Comparison of ENCODE assay signal across 7 cellular contexts in genomic region chr2:144515425-144515693, GRCh38. TPM values are rescaled to one million over a fixed set of nuclear protein-coding genes. Genes with fewer than 3 reads are reported as not detected.
DNase-seq lines count a peak whose midpoint lies in the region; ATAC-seq, FAIRE-seq and TF ChIP-seq lines count a peak whose summit lies in the region.

No MANE protein-coding gene starts in this region.

- no peaks in the 10 kb centered on the region for H3K36me3 Mint-ChIP-seq in activated naive CD8-positive, alpha-beta T cell treated with anti-CD3 and anti-CD28 coated beads, Interleukin-2, amount 10 ng/mL, durations not matched to agents 7 days and 5 days
- peaks cover 7 to 22% of the 10 kb centered on the region in 2 donors for H3K36me3 Mint-ChIP-seq in stimulated activated naive B cell treated with anti-CD40 and anti-IgM and Interleukin-4, amounts not matched to agents 10 μg/mL and 1 μg/mL and 100 μg/mL, for 72 hours

- H3K27me3 Mint-ChIP-seq in activated naive CD8-positive, alpha-beta T cell treated with anti-CD3 and anti-CD28 coated beads, Interleukin-2, amount 10 ng/mL, durations not matched to agents 7 days and 5 days = peaks cover 35% of the 10 kb centered on the region
- H3K27me3 Mint-ChIP-seq in stimulated activated naive B cell treated with anti-CD40 and anti-IgM and Interleukin-4, amounts not matched to agents 10 μg/mL and 1 μg/mL and 100 μg/mL, for 72 hours = no peaks in the 10 kb centered on the region

- H3K4me3 ChIP-seq in kidney (ENCODE audit: low read length in 2 of 2) = peak overlapping the region; percentile 61 to 71

- no peaks in the 10 kb centered on the region for H3K36me3 ChIP-seq in kidney (ENCODE audit: control insufficient read depth in 1 of 2, insufficient read depth in 2 of 2, low read length in 2 of 2)

- peak overlapping the region; percentile 67 for H3K4me3 Mint-ChIP-seq in activated naive CD8-positive, alpha-beta T cell treated with anti-CD3 and anti-CD28 coated beads, Interleukin-2, amount 10 ng/mL, durations not matched to agents 7 days and 5 days
- H3K4me3 Mint-ChIP-seq in stimulated activated naive B cell treated with anti-CD40 and anti-IgM and Interleukin-4, amounts not matched to agents 10 μg/mL and 1 μg/mL and 100 μg/mL, for 72 hours = peak overlapping the region; percentile 93 to 95

- POLR2A ChIA-PET in activated naive CD8-positive, alpha-beta T cell treated with anti-CD3 and anti-CD28 coated beads, Interleukin-2, amount 10 ng/mL, durations not matched to agents 7 days and 5 days (lab: Charles Lee) = no interaction called here

- no peaks in the 10 kb centered on the region for H3K9me3 ChIP-seq in kidney (ENCODE audit: control insufficient read depth in 1 of 2, low read length in 2 of 2)

- no peak for ATAC-seq in activated naive CD8-positive, alpha-beta T cell treated with anti-CD3 and anti-CD28 coated beads, Interleukin-2, amount 10 ng/mL, durations not matched to agents 7 days and 5 days (ENCODE audit: low read depth)
- no peak for ATAC-seq in stimulated activated naive B cell treated with anti-CD40 and anti-IgM and Interleukin-4, amounts not matched to agents 10 μg/mL and 1 μg/mL and 100 μg/mL, for 72 hours (replicated peaks)

- H3K4me1 Mint-ChIP-seq in activated naive CD8-positive, alpha-beta T cell treated with anti-CD3 and anti-CD28 coated beads, Interleukin-2, amount 10 ng/mL, durations not matched to agents 7 days and 5 days = peaks cover 2% of the 10 kb centered on the region
- H3K4me1 Mint-ChIP-seq in stimulated activated naive B cell treated with anti-CD40 and anti-IgM and Interleukin-4, amounts not matched to agents 10 μg/mL and 1 μg/mL and 100 μg/mL, for 72 hours = peaks cover 44 to 55% of the 10 kb centered on the region in 2 donors

- H3K4me1 ChIP-seq in kidney (ENCODE audit: control insufficient read depth in 1 of 2, insufficient read depth in 1 of 2, low read depth in 1 of 2, low read length in 2 of 2) = peaks cover 10 to 23% of the 10 kb centered on the region in 2 donors

- no peak for TF ChIP-seq CTCF in kidney (IDR thresholded peaks at IDR 0.05; ENCODE audit: borderline replicate concordance, extremely low read depth, insufficient read depth)

- no peak overlapping the region for H3K27ac Mint-ChIP-seq in activated naive CD8-positive, alpha-beta T cell treated with anti-CD3 and anti-CD28 coated beads, Interleukin-2, amount 10 ng/mL, durations not matched to agents 7 days and 5 days
- H3K27ac Mint-ChIP-seq in stimulated activated naive B cell treated with anti-CD40 and anti-IgM and Interleukin-4, amounts not matched to agents 10 μg/mL and 1 μg/mL and 100 μg/mL, for 72 hours = peak overlapping the region; percentile 79

- peak overlapping the region; percentile 82 to 88 for H3K27ac ChIP-seq in kidney (ENCODE audit: low read depth in 2 of 2, low read length in 2 of 2)

- peak overlapping the region; percentile 63 to 90 for H3K9ac ChIP-seq in kidney (ENCODE audit: low read length in 2 of 2)

- DNase-seq in HT1080 (ENCODE audit: low read depth) (peak; percentile 26), kidney (no peak), NCI-H2081 (lab: John Stamatoyannopoulos, UW) (no peak), GM19240 (ENCODE audit: insufficient read length, low spot score) (no peak), posterior cingulate gyrus (no peak)
- DNase-seq in activated naive CD8-positive, alpha-beta T cell treated with anti-CD3 and anti-CD28 coated beads, Interleukin-2, amount 10 ng/mL, durations not matched to agents 7 days and 5 days = no peak
- DNase-seq in stimulated activated naive B cell treated with anti-CD40 and anti-IgM and Interleukin-4, amounts not matched to agents 10 μg/mL and 1 μg/mL and 100 μg/mL, for 72 hours = no peak

- intact Hi-C loops in kidney (cut with DNase I) (no loop called here), posterior cingulate gyrus (cut with DNase I) (loop anchor here (5.0 to 10.0 kb wide), 2 partner anchors 88 to 581 kb away; no protein-coding TSS in a partner anchor)

- H3K9me3 Mint-ChIP-seq in activated naive CD8-positive, alpha-beta T cell treated with anti-CD3 and anti-CD28 coated beads, Interleukin-2, amount 10 ng/mL, durations not matched to agents 7 days and 5 days = no peaks in the 10 kb centered on the region
- no peaks in the 10 kb centered on the region for H3K9me3 Mint-ChIP-seq in stimulated activated naive B cell treated with anti-CD40 and anti-IgM and Interleukin-4, amounts not matched to agents 10 μg/mL and 1 μg/mL and 100 μg/mL, for 72 hours

- FAIRE-seq in kidney (lab: Jason Lieb, UNC) = no peak

RNA-seq across cellular contexts. Expression of gene ZEB2, which starts 4.6 kb away (rescaled TPM):
- 13.1 and 15.5 TPM in 2 replicates for total RNA-seq in HT1080 (2014; rRNA removed; shearing (Covaris generic))
- polyA plus RNA-seq in HT1080 (2015; cell fraction: cytosol; rRNA removed) = 11.4 and 13.0 TPM in 2 replicates
- polyA plus RNA-seq in HT1080 (2015; cell fraction: nucleus; rRNA removed) = 15.5 and 17.5 TPM in 2 replicates
- 10 to 100 TPM; 17.8 to 19.6 TPM for total RNA-seq in activated naive CD8-positive, alpha-beta T cell treated with anti-CD3 and anti-CD28 coated beads, Interleukin-2, amount 10 ng/mL, durations not matched to agents 7 days and 5 days
- 136 TPM for total RNA-seq in kidney
- 8.3 TPM for polyA plus RNA-seq in kidney (ENCODE audit: insufficient read depth, low read depth, low replicate concordance)
